Comparison of ENCODE assay signal across 8 cellular contexts in genomic region chr14:64478634-64479250, GRCh38. TPM values are rescaled to one million over a fixed set of nuclear protein-coding genes. Genes with fewer than 3 reads are reported as not detected.
A peak's percentile ranks its signal among the peaks of the same experiment; 100 is the strongest.
DNase-seq lines count a peak whose midpoint lies in the region; ATAC-seq, FAIRE-seq and TF ChIP-seq lines count a peak whose summit lies in the region.

No MANE protein-coding gene starts in this region.

- intact Hi-C loops in kidney (cut with DNase I) (no loop called here), posterior vena cava (cut with DNase I) (loop anchor here (10.0 kb wide), 2 partner anchors 54 to 134 kb away; no protein-coding TSS in a partner anchor)

- no peaks in the 10 kb centered on the region for H3K27me3 ChIP-seq in AG04450 (ENCODE audit: control insufficient read depth, insufficient read depth, low read length)

- no peaks in the 10 kb centered on the region for H3K36me3 ChIP-seq in kidney (ENCODE audit: control insufficient read depth in 1 of 2, insufficient read depth in 2 of 2, low read length in 2 of 2)

- TF ChIP-seq CTCF in AG04450 (IDR thresholded peaks at IDR 0.05; ENCODE audit: low read depth, low read length): peak; percentile 47
- 0 out of 3 replicates have a peak, but pooled peaks have one; percentile 21 for TF ChIP-seq CTCF in GM12872 (IDR thresholded peaks at IDR 0.05; ENCODE audit: insufficient read depth, low read depth, low read length)
- TF ChIP-seq CTCF in VCaP (conservative IDR thresholded peaks at IDR 0.05): peak; percentile 62
- TF ChIP-seq CTCF in kidney (IDR thresholded peaks at IDR 0.05; ENCODE audit: borderline replicate concordance, extremely low read depth, insufficient read depth): peak; percentile 29

- no peak for DNase-seq in AG04450 (ENCODE audit: low read depth, low spot score)
- DNase-seq in kidney: no peak
- DNase-seq in posterior vena cava (ENCODE audit: low spot score): no peak
- DNase-seq in MV-4-11 (lab: John Stamatoyannopoulos, UW): no peak

- FAIRE-seq in kidney (lab: Jason Lieb, UNC): peak; percentile 98

- H3K9ac ChIP-seq in kidney (ENCODE audit: low read length in 2 of 2): no peak overlapping the region

- ATAC-seq in GM21447 (IDR thresholded peaks at IDR 0.05; ENCODE audit: unreplicated experiment) (no peak), HG03095 (IDR thresholded peaks at IDR 0.05; ENCODE audit: unreplicated experiment) (no peak)

- POLR2A ChIA-PET in AG04450 (lab: Yijun Ruan, JAX): no interaction called here

- H3K4me1 ChIP-seq in kidney (ENCODE audit: control insufficient read depth in 1 of 2, insufficient read depth in 1 of 2, low read depth in 1 of 2, low read length in 2 of 2): no peaks in the 10 kb centered on the region

- no peak overlapping the region for H3K27ac ChIP-seq in AG04450 (ENCODE audit: low read depth, low read length)
- H3K27ac ChIP-seq in VCaP: no peak overlapping the region
- no peak overlapping the region for H3K27ac ChIP-seq in kidney (ENCODE audit: low read depth in 2 of 2, low read length in 2 of 2)

- CTCF ChIA-PET in AG04450 (lab: Charles Lee): interaction anchor here (0.5 to 6.6 kb wide), 23 partner anchors 8 to 469 kb away, joined by 3 to 108 read pairs (median 4); partner anchors contain the start of genes AKAP5 and MTHFD1

- H3K9me3 ChIP-seq in AG04450 (ENCODE audit: control insufficient read depth, insufficient read depth, low read length) (no peaks in the 10 kb centered on the region), kidney (ENCODE audit: control insufficient read depth in 1 of 2, low read length in 2 of 2) (no peaks in the 10 kb centered on the region)

- H3K4me3 ChIP-seq in AG04450 (ENCODE audit: low read depth, low read length) (no peak overlapping the region), kidney (ENCODE audit: low read length in 2 of 2) (no peak overlapping the region)

RNA-seq across cellular contexts. Expression of gene AKAP5, which starts 13.4 kb away (rescaled TPM):
- 0.58 and 0.77 TPM in 2 replicates for polyA plus RNA-seq in AG04450 (2011; rRNA removed)
- polyA minus RNA-seq in AG04450 (2011; rRNA and poly(A)+ RNA removed): 0.60 and 0.78 TPM in 2 replicates
- 5.1 TPM for total RNA-seq in kidney
- polyA plus RNA-seq in kidney (ENCODE audit: insufficient read depth, low read depth, low replicate concordance): 0.71 TPM
- total RNA-seq in posterior vena cava: 1 to 10 TPM; 2.4 to 3.1 TPM

RNA-seq across cellular contexts. Expression of gene ZBTB25, which starts 24.9 kb away (rescaled TPM):
- polyA plus RNA-seq in AG04450 (2011; rRNA removed) (6.3 and 7.3 TPM in 2 replicates), kidney (ENCODE audit: insufficient read depth, low read depth, low replicate concordance) (4.3 TPM)
- polyA minus RNA-seq in AG04450 (2011; rRNA and poly(A)+ RNA removed): 10.1 and 11.9 TPM in 2 replicates
- total RNA-seq in kidney (17.8 TPM), posterior vena cava (10 to 100 TPM; 13.3 to 14.1 TPM)

RNA-seq across cellular contexts. Expression of gene ZBTB1, which starts 25.8 kb away (rescaled TPM):
- 30.2 and 42.1 TPM in 2 replicates for polyA plus RNA-seq in AG04450 (2011; rRNA removed)
- polyA minus RNA-seq in AG04450 (2011; rRNA and poly(A)+ RNA removed): 22.7 and 51.0 TPM in 2 replicates
- 46.8 TPM for total RNA-seq in kidney
- 13.3 TPM for polyA plus RNA-seq in kidney (ENCODE audit: insufficient read depth, low read depth, low replicate concordance)
- total RNA-seq in posterior vena cava: 10 to 100 TPM; 34.7 to 34.8 TPM
